In genomic region chr1:100438375-100438774, GRCh38 we compare ENCODE assay signal across 16 cellular contexts.
"Had no signal": no experiment of that assay in that cellular context is flagged by ENCODE, and none has a peak within 500 bp of the region (broad histone marks: within the 10 kb centered on the region; RNA-seq: fewer than 3 reads in every experiment).

No MANE protein-coding gene starts in this region.

- H3K27ac Mint-ChIP-seq: dendritic cell treated with granulocyte-macrophage colony-stimulating factor and Interleukin-4, amounts not matched to agents 40 ng/mL and 50 ng/mL, for 4 days had no signal

- H3K36me3 ChIP-seq: esophagus muscularis mucosa, thoracic aorta, uterus had no signal

- H3K27me3 Mint-ChIP-seq: activated B cell treated with CpG ODN at 0.5 μM for 24 hours; brain; dendritic cell treated with granulocyte-macrophage colony-stimulating factor and Interleukin-4, amounts not matched to agents 40 ng/mL and 50 ng/mL, for 4 days; stimulated activated naive CD8-positive, alpha-beta T cell treated with anti-CD3 and anti-CD28 coated beads, Interleukin-15, amount 100 ng/mL, for 72 hours had no signal

- H3K9me3 ChIP-seq: esophagus muscularis mucosa, thoracic aorta, uterus had no signal

- H3K4me3 ChIP-seq: esophagus muscularis mucosa, thoracic aorta, uterus had no signal

- H3K36me3 Mint-ChIP-seq: brain had no signal

- H3K4me3 Mint-ChIP-seq: activated B cell treated with CpG ODN at 0.5 μM for 24 hours; brain; dendritic cell treated with granulocyte-macrophage colony-stimulating factor and Interleukin-4, amounts not matched to agents 40 ng/mL and 50 ng/mL, for 4 days; neural crest cell; stimulated activated naive CD8-positive, alpha-beta T cell treated with anti-CD3 and anti-CD28 coated beads, Interleukin-15, amount 100 ng/mL, for 72 hours had no signal

- H3K9me3 Mint-ChIP-seq: activated B cell treated with CpG ODN at 0.5 μM for 24 hours; brain; dendritic cell treated with granulocyte-macrophage colony-stimulating factor and Interleukin-4, amounts not matched to agents 40 ng/mL and 50 ng/mL, for 4 days; neural crest cell had no signal

- H3K27ac ChIP-seq: esophagus muscularis mucosa, thoracic aorta, uterus had no signal

- H3K27me3 ChIP-seq: esophagus muscularis mucosa, uterus had no signal

- ATAC-seq: left colon; stimulated activated naive CD8-positive, alpha-beta T cell treated with anti-CD3 and anti-CD28 coated beads, Interleukin-15, amount 100 ng/mL, for 72 hours had no signal

- DNase-seq: activated B cell treated with CpG ODN at 0.5 μM for 24 hours; activated CD4-positive, alpha-beta T cell treated with anti-CD3 and anti-CD28 coated beads, Interleukin-2, amount 50 U/mL, for 1 hour; activated naive CD4-positive, alpha-beta T cell treated with Interleukin-2 at 50 U/mL for 16 hours; amniotic stem cell; cerebellar nuclear complex; glutamatergic neuron; left colon; stimulated activated CD4-positive, alpha-beta T cell treated with anti-CD3 and anti-CD28 coated beads, Interleukin-2, amount 100 ng/mL, for 48 hours; stimulated activated naive CD8-positive, alpha-beta T cell treated with anti-CD3 and anti-CD28 coated beads, Interleukin-15, amount 100 ng/mL, for 72 hours; SW 1271; uterus had no signal
